In the genomic region with DNA sequence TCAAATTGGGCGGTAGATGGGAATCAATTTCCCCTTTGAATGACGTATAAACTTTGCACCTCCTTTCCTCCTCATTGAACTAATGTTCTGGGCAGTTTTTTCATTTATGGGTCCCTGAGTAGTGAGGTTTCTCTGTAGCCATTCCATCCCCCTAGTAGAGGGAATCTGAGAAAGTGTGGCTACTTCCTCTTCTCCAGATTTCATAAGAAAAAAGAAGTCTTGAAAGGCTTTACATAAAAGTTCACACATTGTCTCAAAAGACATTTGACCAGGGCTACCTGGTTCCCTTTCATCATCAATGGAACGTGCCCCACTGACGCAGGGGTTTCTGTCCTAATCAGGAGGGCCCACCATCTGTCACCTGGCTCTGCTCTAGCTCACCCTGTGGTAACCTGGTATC, we compare ENCODE assay signal across 22 cellular contexts.
"Had no signal": no experiment of that assay in that cellular context is flagged by ENCODE, and none has a peak within 500 bp of the region (broad histone marks: within the 10 kb centered on the region; RNA-seq: fewer than 3 reads in every experiment).

No MANE protein-coding gene starts in this region.

- H3K4me3 ChIP-seq: hepatocyte, left ventricle myocardium inferior, lower lobe of right lung, sigmoid colon, skin epidermis, testis, tibial nerve, upper lobe of right lung, vagina had no signal

- H3K27ac Mint-ChIP-seq: memory B cell; mesothelial cell of epicardium; natural killer cell; stimulated activated naive B cell treated with anti-CD40 and anti-IgM and Interleukin-4, amounts not matched to agents 10 μg/mL and 1 μg/mL and 100 μg/mL, for 72 hours; stimulated activated naive CD8-positive, alpha-beta T cell treated with anti-CD3 and anti-CD28 coated beads, Interleukin-15, amount 100 ng/mL, for 72 hours had no signal

- H3K27ac ChIP-seq: hepatocyte, left ventricle myocardium inferior, lower lobe of right lung, sigmoid colon, skin epidermis, testis, tibial nerve, upper lobe of right lung, vagina had no signal

- H3K4me3 Mint-ChIP-seq: memory B cell; mesothelial cell of epicardium; natural killer cell; neural crest cell; stimulated activated naive B cell treated with anti-CD40 and anti-IgM and Interleukin-4, amounts not matched to agents 10 μg/mL and 1 μg/mL and 100 μg/mL, for 72 hours; stimulated activated naive CD8-positive, alpha-beta T cell treated with anti-CD3 and anti-CD28 coated beads, Interleukin-15, amount 100 ng/mL, for 72 hours had no signal

- DNase-seq: effector CD4-positive, alpha-beta T cell; foreskin melanocyte; head of caudate nucleus; kidney; left cardiac atrium; left ventricle myocardium inferior; lower lobe of right lung; natural killer cell; sigmoid colon; stimulated activated CD4-positive, alpha-beta T cell treated with anti-CD3 and anti-CD28 coated beads, Interleukin-2, amount 100 ng/mL, for 24 hours; stimulated activated CD4-positive, alpha-beta T cell treated with anti-CD3 and anti-CD28 coated beads, Interleukin-4, amount 100 ng/mL, for 4 hours; stimulated activated naive B cell treated with anti-CD40 and anti-IgM and Interleukin-4, amounts not matched to agents 10 μg/mL and 1 μg/mL and 100 μg/mL, for 72 hours; stimulated activated naive CD8-positive, alpha-beta T cell treated with anti-CD3 and anti-CD28 coated beads, Interleukin-15, amount 100 ng/mL, for 72 hours; testis; upper lobe of right lung had no signal

- H3K27me3 Mint-ChIP-seq: stimulated activated naive CD8-positive, alpha-beta T cell treated with anti-CD3 and anti-CD28 coated beads, Interleukin-15, amount 100 ng/mL, for 72 hours had no signal

- H3K27me3 ChIP-seq: hepatocyte, sigmoid colon, testis, tibial nerve, upper lobe of right lung, vagina had no signal

- H3K4me1 Mint-ChIP-seq: memory B cell; natural killer cell; stimulated activated naive CD8-positive, alpha-beta T cell treated with anti-CD3 and anti-CD28 coated beads, Interleukin-15, amount 100 ng/mL, for 72 hours had no signal

- H3K9me3 Mint-ChIP-seq: memory B cell; natural killer cell; stimulated activated naive B cell treated with anti-CD40 and anti-IgM and Interleukin-4, amounts not matched to agents 10 μg/mL and 1 μg/mL and 100 μg/mL, for 72 hours; stimulated activated naive CD8-positive, alpha-beta T cell treated with anti-CD3 and anti-CD28 coated beads, Interleukin-15, amount 100 ng/mL, for 72 hours had no signal

- H3K36me3 Mint-ChIP-seq: memory B cell; mesothelial cell of epicardium; natural killer cell; stimulated activated naive B cell treated with anti-CD40 and anti-IgM and Interleukin-4, amounts not matched to agents 10 μg/mL and 1 μg/mL and 100 μg/mL, for 72 hours had no signal
